Comparison of ENCODE assay signal across 8 cellular contexts in genomic region chr15:92809064-92809879, GRCh38.
A peak's percentile ranks its signal among the peaks of the same experiment; 100 is the strongest.
DNase-seq lines count a peak whose midpoint lies in the region; ATAC-seq and TF ChIP-seq lines count a peak whose summit lies in the region.

No MANE protein-coding gene starts in this region.

- H3K4me1 Mint-ChIP-seq in endodermal cell, result peaks cover 31% of the 10 kb centered on the region

- WGBS in endodermal cell (ENCODE audit: insufficient coverage in 1 of 2, insufficient read length in 1 of 2), 2 experiments, result 1% methylated on average over 28 to 80 of the region's 80 CpGs

- DNase-seq in DMS 273 (lab: John Stamatoyannopoulos, UW; ENCODE audit: unreplicated experiment), result peak; percentile 98
- peak; percentile 97 for DNase-seq in NOMO-1 treated with dmso at 0.1 percent for 144 hours (lab: John Stamatoyannopoulos, UW; ENCODE audit: unreplicated experiment)
- DNase-seq in activated CD8-positive, alpha-beta memory T cell treated with anti-CD3 and anti-CD28 coated beads, Interleukin-2, amount 50 U/mL, for 24 hours (ENCODE audit: extremely low read depth), result peak; percentile 93
- DNase-seq in endodermal cell, result peak; percentile 99
- DNase-seq in midbrain (lab: John Stamatoyannopoulos, UW), result peak; percentile 96
- DNase-seq in stimulated activated CD8-positive, alpha-beta memory T cell treated with anti-CD3 and anti-CD28 coated beads, Interleukin-15, amount 100 ng/mL, for 48 hours (ENCODE audit: low read depth in 2 of 2), result peak; percentile 99 to 100

- H3K27ac ChIP-seq in HUES48 (ENCODE audit: low read depth, low read length) (peak overlapping the region; percentile 100), endodermal cell (ENCODE audit: low read depth, low read length) (peak overlapping the region; percentile 97)

- no peaks in the 10 kb centered on the region for H3K9me3 Mint-ChIP-seq in endodermal cell

- H3K27me3 Mint-ChIP-seq in endodermal cell (ENCODE audit: insufficient read depth), result no peaks in the 10 kb centered on the region

- H3K36me3 Mint-ChIP-seq in endodermal cell (ENCODE audit: low read depth), result peaks cover 3% of the 10 kb centered on the region

- no peaks in the 10 kb centered on the region for H3K36me3 ChIP-seq in HUES48 (ENCODE audit: control insufficient read depth, insufficient read depth, low read length)
- H3K36me3 ChIP-seq in endodermal cell (ENCODE audit: control insufficient read depth, insufficient read depth, low read length), result no peaks in the 10 kb centered on the region

- H3K27me3 ChIP-seq in HUES48 (ENCODE audit: control insufficient read depth, insufficient read depth, low read length), result no peaks in the 10 kb centered on the region
- H3K27me3 ChIP-seq in endodermal cell (ENCODE audit: control insufficient read depth, insufficient read depth, low read length, poor library complexity, severe bottlenecking), result no peaks in the 10 kb centered on the region

- H3K27ac Mint-ChIP-seq in endodermal cell, result peak overlapping the region; percentile 98

- ATAC-seq in GM21423 (IDR thresholded peaks at IDR 0.05; ENCODE audit: unreplicated experiment), result peak; percentile 82

- H3K9me3 ChIP-seq in HUES48 (ENCODE audit: control insufficient read depth, insufficient read depth, low read length) (no peaks in the 10 kb centered on the region), endodermal cell (ENCODE audit: control insufficient read depth, low read length) (no peaks in the 10 kb centered on the region)

- H3K9ac ChIP-seq in HUES48 (ENCODE audit: low read depth, low read length) (peak overlapping the region; percentile 96), endodermal cell (ENCODE audit: extremely low read depth, low read length, poor library complexity, severe bottlenecking) (peak overlapping the region; percentile 91)

- H3K4me3 Mint-ChIP-seq in endodermal cell, result peak overlapping the region; percentile 74

- H3K4me3 ChIP-seq in HUES48 (ENCODE audit: low read depth, low read length) (peak overlapping the region; percentile 75), endodermal cell (ENCODE audit: low read length) (peak overlapping the region; percentile 75)

- TF ChIP-seq CTCF in endodermal cell (conservative IDR thresholded peaks at IDR 0.05), result peak; percentile 100

- H3K4me1 ChIP-seq in HUES48 (ENCODE audit: control insufficient read depth, insufficient read depth, low read length), result peaks cover 35% of the 10 kb centered on the region
- no peaks in the 10 kb centered on the region for H3K4me1 ChIP-seq in endodermal cell (ENCODE audit: control insufficient read depth, insufficient read depth, low read length)

Comparison
In these comparisons a context has a peak if more than half of its experiments do, and no peak if none do; other contexts are left out.
1. Peak in every context shown above with its lines: DNase-seq, ATAC-seq, H3K4me3 ChIP-seq and H3K27ac ChIP-seq.